Comparison of ENCODE assay signal across 20 cellular contexts in the genomic region with DNA sequence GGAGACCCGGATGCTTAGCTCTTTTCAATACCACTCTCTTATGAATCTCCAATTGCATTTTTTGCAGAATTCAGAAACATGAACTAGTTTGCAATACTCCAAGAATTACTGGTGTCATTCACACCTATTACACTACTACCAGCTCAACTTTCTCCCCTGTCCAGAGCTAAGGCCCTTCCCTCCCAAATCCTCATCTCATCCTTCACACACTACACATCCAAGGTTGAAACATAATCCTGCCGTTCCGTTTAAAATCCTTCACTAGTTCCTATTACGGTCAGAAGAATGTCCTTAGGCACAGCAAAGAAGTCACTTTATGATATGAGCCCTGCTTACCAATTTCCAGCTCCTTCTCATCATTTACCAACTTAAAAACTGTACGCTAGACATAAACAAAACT. TPM values are rescaled to one million over a fixed set of nuclear protein-coding genes. Genes with fewer than 3 reads are reported as not detected.
DNase-seq lines count a peak whose midpoint lies in the region; ATAC-seq, FAIRE-seq and TF ChIP-seq lines count a peak whose summit lies in the region.
"Had no signal": no experiment of that assay in that cellular context is flagged by ENCODE, and none has a peak within 500 bp of the region (broad histone marks: within the 10 kb centered on the region; RNA-seq: fewer than 3 reads in every experiment).

No MANE protein-coding gene starts in this region.

- H3K9ac ChIP-seq in OCI-LY1 (ENCODE audit: low read length) (no peak overlapping the region), keratinocyte (ENCODE audit: control insufficient read depth, extremely low read depth, insufficient read depth, low read length) (no peak overlapping the region)
- H3K9ac ChIP-seq: SK-N-SH had no signal

- no peak for DNase-seq in activated naive CD4-positive, alpha-beta T cell (lab: John Stamatoyannopoulos, UW)
- DNase-seq in keratinocyte (ENCODE audit: low read depth, low spot score) (no peak), superior temporal gyrus (ENCODE audit: extremely low spot score) (peak; percentile 27), GM19239 (ENCODE audit: insufficient read length, low spot score) (no peak), retina (no peak)
- DNase-seq: activated T-cell treated with anti-CD3 and anti-CD28 coated beads, Interleukin-2, amount 50 U/mL, for 48 hours; effector CD8-positive, alpha-beta T cell; heart right ventricle; mammary epithelial cell; NCI-H2107; NCI-H69; Peyer's patch; right cardiac atrium; SK-N-SH; stimulated activated naive CD8-positive, alpha-beta T cell treated with anti-CD3 and anti-CD28 coated beads, Interleukin-15, amount 100 ng/mL, for 72 hours had no signal

- FAIRE-seq in keratinocyte (lab: Jason Lieb, UNC) (no peak), GM19239 (lab: Jason Lieb, UNC) (no peak)
- FAIRE-seq: islet of Langerhans had no signal

- H3K4me1 ChIP-seq in OCI-LY1 (ENCODE audit: insufficient read depth, low read length, severe bottlenecking) = peaks cover 44% of the 10 kb centered on the region
- peaks cover 51% of the 10 kb centered on the region for H3K4me1 ChIP-seq in keratinocyte (ENCODE audit: control insufficient read depth, extremely low read depth, insufficient read depth, low read length)

- H3K79me2 ChIP-seq in OCI-LY1 (ENCODE audit: insufficient read depth, low read length) (peaks cover 100% of the 10 kb centered on the region), keratinocyte (ENCODE audit: control insufficient read depth, insufficient read depth, low read length) (peaks cover 92% of the 10 kb centered on the region)

- no peaks in the 10 kb centered on the region for H3K9me2 ChIP-seq in OCI-LY1 (ENCODE audit: low read depth, low read length)
- H3K9me2 ChIP-seq: SK-N-SH had no signal

- H3K9me3 ChIP-seq in OCI-LY1 (ENCODE audit: low read length) (no peaks in the 10 kb centered on the region), keratinocyte (ENCODE audit: control insufficient read depth, low read depth, low read length) (no peaks in the 10 kb centered on the region)
- H3K9me3 ChIP-seq: heart right ventricle, Peyer's patch, SK-N-SH, vagina had no signal

- H3K4me3 ChIP-seq in OCI-LY1 (ENCODE audit: low read depth, low read length, poor library complexity, severe bottlenecking) (no peak overlapping the region), keratinocyte (ENCODE audit: control insufficient read depth in 2 of 3, extremely low read depth in 1 of 3, insufficient read depth in 2 of 3, low read depth in 1 of 3, low read length in 3 of 3) (no peak overlapping the region)
- H3K4me3 ChIP-seq: heart right ventricle, Peyer's patch, vagina had no signal

- peaks cover 18% of the 10 kb centered on the region for H3K36me3 Mint-ChIP-seq in activated naive CD4-positive, alpha-beta T cell treated with anti-CD3 and anti-CD28 coated beads, Interleukin-2, amount 50 U/mL, for 24 hours

- no peaks in the 10 kb centered on the region for H3K9me1 ChIP-seq in keratinocyte (ENCODE audit: control insufficient read depth, extremely low read depth, insufficient read depth, low read length)

- H3K4me3 Mint-ChIP-seq in activated naive CD4-positive, alpha-beta T cell treated with anti-CD3 and anti-CD28 coated beads, Interleukin-2, amount 50 U/mL, for 24 hours = no peak overlapping the region
- H3K4me3 Mint-ChIP-seq: stimulated activated naive CD8-positive, alpha-beta T cell treated with anti-CD3 and anti-CD28 coated beads, Interleukin-15, amount 100 ng/mL, for 72 hours had no signal

- H4K20me1 ChIP-seq in OCI-LY1 (ENCODE audit: insufficient read depth, low read length) (peaks cover 14% of the 10 kb centered on the region; the same call in 1 of the 2 replicates), keratinocyte (ENCODE audit: control insufficient read depth, extremely low read depth, insufficient read depth, low read length) (peaks cover under 1% of the 10 kb centered on the region)

- H3K9me3 Mint-ChIP-seq in activated naive CD4-positive, alpha-beta T cell treated with anti-CD3 and anti-CD28 coated beads, Interleukin-2, amount 50 U/mL, for 24 hours = no peaks in the 10 kb centered on the region
- H3K9me3 Mint-ChIP-seq: stimulated activated naive CD8-positive, alpha-beta T cell treated with anti-CD3 and anti-CD28 coated beads, Interleukin-15, amount 100 ng/mL, for 72 hours had no signal

- peak overlapping the region; percentile 10 for H3K27ac Mint-ChIP-seq in activated naive CD4-positive, alpha-beta T cell treated with anti-CD3 and anti-CD28 coated beads, Interleukin-2, amount 50 U/mL, for 24 hours
- H3K27ac Mint-ChIP-seq: stimulated activated naive CD8-positive, alpha-beta T cell treated with anti-CD3 and anti-CD28 coated beads, Interleukin-15, amount 100 ng/mL, for 72 hours had no signal

- peaks cover 75% of the 10 kb centered on the region for H3K4me1 Mint-ChIP-seq in activated naive CD4-positive, alpha-beta T cell treated with anti-CD3 and anti-CD28 coated beads, Interleukin-2, amount 50 U/mL, for 24 hours

- no peaks in the 10 kb centered on the region for H3K27me3 Mint-ChIP-seq in activated naive CD4-positive, alpha-beta T cell treated with anti-CD3 and anti-CD28 coated beads, Interleukin-2, amount 50 U/mL, for 24 hours
- H3K27me3 Mint-ChIP-seq: stimulated activated naive CD8-positive, alpha-beta T cell treated with anti-CD3 and anti-CD28 coated beads, Interleukin-15, amount 100 ng/mL, for 72 hours had no signal

- no peaks in the 10 kb centered on the region for H3K27me3 ChIP-seq in OCI-LY1 (ENCODE audit: insufficient read depth, low read length)
- no peaks in the 10 kb centered on the region for H3K27me3 ChIP-seq in keratinocyte (ENCODE audit: control insufficient read depth, extremely low read depth, insufficient read depth, low read length)
- H3K27me3 ChIP-seq: heart right ventricle, Peyer's patch, vagina had no signal

- no peaks in the 10 kb centered on the region for H3F3A ChIP-seq in OCI-LY1 (ENCODE audit: insufficient read depth, low read length)

- H2AFZ ChIP-seq in OCI-LY1 (ENCODE audit: low read length) (no peak overlapping the region), keratinocyte (ENCODE audit: control insufficient read depth, low read length) (no peak overlapping the region)

- H3K4me2 ChIP-seq in OCI-LY1 (ENCODE audit: low read length) (no peak overlapping the region), keratinocyte (ENCODE audit: control insufficient read depth, extremely low read depth, insufficient read depth, low read depth, low read length) (peak overlapping the region; percentile 29)
- H3K4me2 ChIP-seq: SK-N-SH had no signal

- TF ChIP-seq CTCF in OCI-LY1 (IDR thresholded peaks at IDR 0.05; ENCODE audit: low read length) (no peak), keratinocyte (optimal IDR thresholded peaks at IDR 0.05 in 1 of 3, IDR thresholded peaks at IDR 0.05 in 1 of 3, conservative IDR thresholded peaks at IDR 0.05 in 1 of 3; ENCODE audit: extremely low read depth in 1 of 3, insufficient read depth in 2 of 3, low read length in 3 of 3) (no peak)

- H3K27ac ChIP-seq in OCI-LY1 (ENCODE audit: low read depth, low read length, poor library complexity, severe bottlenecking) = peak overlapping the region; percentile 10
- no peak overlapping the region for H3K27ac ChIP-seq in keratinocyte (ENCODE audit: control insufficient read depth, insufficient read depth, low read length)
- H3K27ac ChIP-seq: heart right ventricle, Peyer's patch, vagina had no signal

- dilution Hi-C loops in keratinocyte (cut with MboI; ENCODE audit: extremely low pct_ligation_motif_present, low sequenced_read_pairs) = no loop called here

- ATAC-seq in HG02763 (IDR thresholded peaks at IDR 0.05; ENCODE audit: unreplicated experiment) = no peak
- ATAC-seq: heart right ventricle; right cardiac atrium; stimulated activated naive CD8-positive, alpha-beta T cell treated with anti-CD3 and anti-CD28 coated beads, Interleukin-15, amount 100 ng/mL, for 72 hours had no signal

- H3K36me3 ChIP-seq in OCI-LY1 (ENCODE audit: insufficient read depth, low read length) (peaks cover 58% of the 10 kb centered on the region), keratinocyte (ENCODE audit: control insufficient read depth in 2 of 2, extremely low read depth in 1 of 2, insufficient read depth in 2 of 2, low read length in 2 of 2) (no peaks in the 10 kb centered on the region)
- H3K36me3 ChIP-seq: heart right ventricle, Peyer's patch, vagina had no signal

RNA-seq across cellular contexts. Expression of a gene that starts 22.7 kb away (rescaled TPM):
- 97.0 to 169 TPM (median 130 TPM) in 3 replicates for polyA plus RNA-seq in keratinocyte
- polyA plus RNA-seq in keratinocyte (2011; ENCODE audit: low read depth) = 110 TPM
- 54.3 and 118 TPM in 2 replicates for polyA plus RNA-seq in keratinocyte (2011; cell fraction: cytosol; rRNA removed)
- polyA plus RNA-seq in keratinocyte (2011; cell fraction: nucleus; rRNA removed) = 84.8 and 109 TPM in 2 replicates
- polyA plus RNA-seq in keratinocyte (2012; ENCODE audit: low replicate concordance) = 69.2 and 87.6 TPM in 2 replicates
- 227 to 533 TPM (median 415 TPM) in 3 replicates for polyA minus RNA-seq in keratinocyte
- polyA minus RNA-seq in keratinocyte (2011; cell fraction: cytosol; rRNA and poly(A)+ RNA removed) = 322 TPM
- polyA minus RNA-seq in keratinocyte (2011; cell fraction: nucleus; rRNA and poly(A)+ RNA removed) = 237 and 437 TPM in 2 replicates
